In genomic region chr2:219292616-219293015, GRCh38 we compare ENCODE assay signal across 26 cellular contexts. TPM values are rescaled to one million over a fixed set of nuclear protein-coding genes. Genes with fewer than 3 reads are reported as not detected.
DNase-seq lines count a peak whose midpoint lies in the region; ATAC-seq, FAIRE-seq and TF ChIP-seq lines count a peak whose summit lies in the region.
"Had no signal": no experiment of that assay in that cellular context is flagged by ENCODE, and none has a peak within 500 bp of the region (broad histone marks: within the 10 kb centered on the region; RNA-seq: fewer than 3 reads in every experiment).

No MANE protein-coding gene starts in this region.

- H3K79me2 ChIP-seq in astrocyte (ENCODE audit: insufficient read depth, low read length), result no peaks in the 10 kb centered on the region
- H3K79me2 ChIP-seq in hepatocyte, result no peaks in the 10 kb centered on the region

- DNase-seq in activated T-cell treated with anti-CD3 and anti-CD28 coated beads, Interleukin-2, amount 50 U/mL, for 24 hours, result peak; percentile 14
- no peak for DNase-seq in activated T-cell treated with anti-CD3 and anti-CD28 coated beads for 4 hours
- no peak for DNase-seq in astrocyte (ENCODE audit: low read depth)
- DNase-seq in left lobe of liver (ENCODE audit: low spot score), result peak; percentile 21
- peak; percentile 9 for DNase-seq in upper lobe of right lung
- DNase-seq in hepatocyte (ENCODE audit: low spot score), result no peak
- no peak for DNase-seq in NCI-H510A (lab: John Stamatoyannopoulos, UW)
- DNase-seq: CD4-positive, alpha-beta T cell; DMS153; H9; HFFc6; MG63; NCI-H1417 treated with DMSO at 0.1 percent for 48 hours; NCI-H187 treated with DMSO at 0.1 percent for 48 hours; NCI-H2107; NCI-H446 treated with DMSO at 0.1 percent for 48 hours; NCI-H69; PC-9; RPMI8226; SHP77 had no signal

- H3K4me3 Mint-ChIP-seq in activated T-cell treated with anti-CD3 and anti-CD28 coated beads, Interleukin-2, amount 50 U/mL, for 24 hours, result no peak overlapping the region
- H3K4me3 Mint-ChIP-seq in astrocyte (ENCODE audit: unreplicated experiment), result peak overlapping the region; percentile 20
- H3K4me3 Mint-ChIP-seq: CD4-positive, alpha-beta T cell; H9; HFFc6 had no signal

- no peak overlapping the region for H3K9ac ChIP-seq in astrocyte (ENCODE audit: low read length)
- H3K9ac ChIP-seq: BLaER1 had no signal

- no peaks in the 10 kb centered on the region for H3K9me2 ChIP-seq in hepatocyte (replicated peaks; ENCODE audit: insufficient read depth)

- H3K27ac Mint-ChIP-seq in activated T-cell treated with anti-CD3 and anti-CD28 coated beads, Interleukin-2, amount 50 U/mL, for 24 hours, result no peak overlapping the region
- no peak overlapping the region for H3K27ac Mint-ChIP-seq in astrocyte (ENCODE audit: unreplicated experiment)
- H3K27ac Mint-ChIP-seq: CD4-positive, alpha-beta T cell; H9; HFFc6 had no signal

- H3K9me3 Mint-ChIP-seq in activated T-cell treated with anti-CD3 and anti-CD28 coated beads, Interleukin-2, amount 50 U/mL, for 24 hours, result no peaks in the 10 kb centered on the region
- no peaks in the 10 kb centered on the region for H3K9me3 Mint-ChIP-seq in astrocyte (ENCODE audit: unreplicated experiment)
- H3K9me3 Mint-ChIP-seq: CD4-positive, alpha-beta T cell; HFFc6 had no signal

- peaks cover 22% of the 10 kb centered on the region for H3K4me1 Mint-ChIP-seq in activated T-cell treated with anti-CD3 and anti-CD28 coated beads, Interleukin-2, amount 50 U/mL, for 24 hours (ENCODE audit: low read depth)
- H3K4me1 Mint-ChIP-seq in astrocyte (ENCODE audit: low read depth, unreplicated experiment), result peaks cover 3% of the 10 kb centered on the region

- H3K4me1 ChIP-seq in astrocyte (ENCODE audit: insufficient read depth, low read length), result peaks cover 19% of the 10 kb centered on the region
- peaks cover 15% of the 10 kb centered on the region for H3K4me1 ChIP-seq in upper lobe of right lung
- H3K4me1 ChIP-seq in hepatocyte (ENCODE audit: insufficient read depth), result no peaks in the 10 kb centered on the region

- no peaks in the 10 kb centered on the region for H3K36me3 ChIP-seq in astrocyte (ENCODE audit: insufficient read depth, low read length)
- H3K36me3 ChIP-seq in upper lobe of right lung, result no peaks in the 10 kb centered on the region
- no peaks in the 10 kb centered on the region for H3K36me3 ChIP-seq in hepatocyte (replicated peaks; ENCODE audit: insufficient read depth, low read depth)
- H3K36me3 ChIP-seq: BLaER1, MG63 had no signal

- H2AFZ ChIP-seq in astrocyte (ENCODE audit: low read depth, low read length), result no peak overlapping the region
- no peak overlapping the region for H2AFZ ChIP-seq in hepatocyte
- H2AFZ ChIP-seq: PC-9 had no signal

- ATAC-seq in left lobe of liver, result no peak
- no peak for ATAC-seq in upper lobe of right lung
- ATAC-seq: K562 had no signal

- H3K36me3 Mint-ChIP-seq in activated T-cell treated with anti-CD3 and anti-CD28 coated beads, Interleukin-2, amount 50 U/mL, for 24 hours (ENCODE audit: low read depth), result no peaks in the 10 kb centered on the region
- H3K36me3 Mint-ChIP-seq in astrocyte (ENCODE audit: low read depth, unreplicated experiment), result peaks cover 8% of the 10 kb centered on the region

- H3K27ac ChIP-seq in astrocyte (ENCODE audit: low read depth, low read length) (no peak overlapping the region), upper lobe of right lung (no peak overlapping the region), hepatocyte (no peak overlapping the region)
- H3K27ac ChIP-seq: BLaER1, PC-9 had no signal

- TF ChIP-seq CTCF in astrocyte (IDR thresholded peaks at IDR 0.05; ENCODE audit: insufficient read depth, low read depth, low read length) (no peak), upper lobe of right lung (IDR thresholded peaks at IDR 0.05) (no peak), hepatocyte (IDR thresholded peaks at IDR 0.05; ENCODE audit: poor library complexity) (no peak)

- intact Hi-C loops in upper lobe of right lung (cut with DNase I), result loop anchor here (5.0 kb wide), 1 partner anchor 130 kb away; the partner anchor contains the start of gene NHEJ1

- H3K27me3 Mint-ChIP-seq in activated T-cell treated with anti-CD3 and anti-CD28 coated beads, Interleukin-2, amount 50 U/mL, for 24 hours, result no peaks in the 10 kb centered on the region
- H3K27me3 Mint-ChIP-seq in astrocyte (ENCODE audit: low read depth, unreplicated experiment), result peaks cover 2% of the 10 kb centered on the region
- H3K27me3 Mint-ChIP-seq: CD4-positive, alpha-beta T cell had no signal

- H3K27me3 ChIP-seq in astrocyte (ENCODE audit: insufficient read depth, low read length), result no peaks in the 10 kb centered on the region
- H3K27me3 ChIP-seq in upper lobe of right lung, result no peaks in the 10 kb centered on the region
- H3K27me3 ChIP-seq in hepatocyte, result no peaks in the 10 kb centered on the region
- H3K27me3 ChIP-seq: BLaER1, MG63 had no signal

- WGBS in hepatocyte (ENCODE audit: low lambda C conversion rate, missing lambda C conversion rate), result 94% methylated on average over 9 of the region's 9 CpGs

- H3K9me3 ChIP-seq in astrocyte (ENCODE audit: insufficient read depth, low read depth, low read length) (no peaks in the 10 kb centered on the region), upper lobe of right lung (no peaks in the 10 kb centered on the region), hepatocyte (ENCODE audit: low read depth) (no peaks in the 10 kb centered on the region)
- H3K9me3 ChIP-seq: BLaER1, MG63 had no signal

- no peak for FAIRE-seq in astrocyte (lab: Jason Lieb, UNC)
- FAIRE-seq: G401.6, GM12892, K562 had no signal

- H3K4me3 ChIP-seq in astrocyte (ENCODE audit: insufficient read depth, low read depth, low read length) (no peak overlapping the region), upper lobe of right lung (no peak overlapping the region), hepatocyte (no peak overlapping the region)
- H3K4me3 ChIP-seq: BLaER1, K562, MG63, PC-9 had no signal

- H4K20me1 ChIP-seq in astrocyte (ENCODE audit: insufficient read depth, low read length) (no peaks in the 10 kb centered on the region), hepatocyte (ENCODE audit: insufficient read depth, poor library complexity, severe bottlenecking) (no peaks in the 10 kb centered on the region)
- H4K20me1 ChIP-seq: BLaER1 had no signal

- H3K4me2 ChIP-seq in astrocyte (ENCODE audit: low read length) (no peak overlapping the region), hepatocyte (no peak overlapping the region)
- H3K4me2 ChIP-seq: BLaER1, PC-9 had no signal

RNA-seq across cellular contexts. Expression of gene DNAJB2, which starts 13.4 kb away (rescaled TPM):
- total RNA-seq in astrocyte (49.7 and 53.9 TPM in 2 replicates), left lobe of liver (40.9 TPM), upper lobe of right lung (79.4 TPM), hepatocyte (47.4 and 50.7 TPM in 2 replicates)
- polyA plus RNA-seq in hepatocyte, result 19.4 and 20.1 TPM in 2 replicates

RNA-seq across cellular contexts. Expression of gene PTPRN, which starts 16.6 kb away (rescaled TPM):
- total RNA-seq in astrocyte (76.6 and 88.2 TPM in 2 replicates), left lobe of liver (not detected), upper lobe of right lung (not detected), hepatocyte (3.5 and 4.6 TPM in 2 replicates)
- polyA plus RNA-seq in hepatocyte, result 9.8 and 9.9 TPM in 2 replicates
- total RNA-seq: CD4-positive, alpha-beta T cell; PC-9 had no signal

RNA-seq across cellular contexts. Expression of gene TUBA4A, which starts 38.9 kb away (rescaled TPM):
- total RNA-seq in astrocyte (18.0 and 19.7 TPM in 2 replicates), left lobe of liver (29.0 TPM), upper lobe of right lung (45.4 TPM), hepatocyte (4.7 and 9.6 TPM in 2 replicates)
- 10.5 and 14.3 TPM in 2 replicates for polyA plus RNA-seq in hepatocyte

RNA-seq across cellular contexts. Expression of gene TUBA4B, which starts 39.6 kb away (rescaled TPM):
- total RNA-seq in astrocyte, result not detected in 2 replicates
- total RNA-seq in left lobe of liver, result not detected
- not detected for total RNA-seq in upper lobe of right lung
- 0.13 TPM in 1 of 2 replicates, not detected in the other for total RNA-seq in hepatocyte
- polyA plus RNA-seq in hepatocyte, result not detected in 2 replicates
- total RNA-seq: CD4-positive, alpha-beta T cell; Daoy; H9; HFFc6; K562; LHCN-M2; PC-9 had no signal

RNA-seq across cellular contexts. Expression of gene RESP18, which starts 39.9 kb away (rescaled TPM):
- not detected in 2 replicates for total RNA-seq in astrocyte
- total RNA-seq in left lobe of liver, result not detected
- total RNA-seq in upper lobe of right lung, result not detected
- total RNA-seq in hepatocyte, result not detected in 2 replicates
- not detected in 2 replicates for polyA plus RNA-seq in hepatocyte
- total RNA-seq: CD4-positive, alpha-beta T cell; Daoy; H9; HFFc6; K562; LHCN-M2; PC-9 had no signal
- polyA plus RNA-seq: K562 had no signal

Comparison
In these comparisons a context has a peak if more than half of its experiments do, and no peak if none do; other contexts are left out.
1. DNase-seq: peak in activated T-cell treated with anti-CD3 and anti-CD28 coated beads, Interleukin-2, amount 50 U/mL, for 24 hours (single experiment), left lobe of liver (single experiment) and upper lobe of right lung (single experiment); none in activated T-cell treated with anti-CD3 and anti-CD28 coated beads for 4 hours (single experiment), astrocyte (single experiment), hepatocyte (single experiment) and NCI-H510A (single experiment).
2. RNA of gene PTPRN, which starts 16.6 kb away (total RNA-seq): 76.6 to 88.2 TPM in astrocyte; 3.5 to 4.6 TPM in hepatocyte, not detected in left lobe of liver (single experiment) and not detected in upper lobe of right lung (single experiment); every median in the first group is over 10 times any median in the second.